23 cellular contexts compared by ENCODE assay signal in genomic region chr2:134020608-134021007, GRCh38.
DNase-seq lines count a peak whose midpoint lies in the region; ATAC-seq and TF ChIP-seq lines count a peak whose summit lies in the region.
"Had no signal": no experiment of that assay in that cellular context is flagged by ENCODE, and none has a peak within 500 bp of the region (broad histone marks: within the 10 kb centered on the region; RNA-seq: fewer than 3 reads in every experiment).

No MANE protein-coding gene starts in this region.

- H3K27ac ChIP-seq in upper lobe of right lung (no peak overlapping the region), colonic mucosa (no peak overlapping the region)
- H3K27ac ChIP-seq: C4-2B, dorsolateral prefrontal cortex, spleen, testis had no signal

- ATAC-seq in HG02885 (IDR thresholded peaks at IDR 0.05; ENCODE audit: poor library complexity, unreplicated experiment) (peak; percentile 49), T-cell (replicated peaks in 1 of 4) (peak in 3 of 4 experiments; percentile 23 to 57 (median 31)), upper lobe of right lung (peak; percentile 51), GM21360 (IDR thresholded peaks at IDR 0.05; ENCODE audit: unreplicated experiment) (no peak)
- ATAC-seq: GM23338, left cardiac atrium had no signal

- H3K9me3 ChIP-seq in upper lobe of right lung, result no peaks in the 10 kb centered on the region
- no peaks in the 10 kb centered on the region for H3K9me3 ChIP-seq in colonic mucosa
- H3K9me3 ChIP-seq: spleen, testis had no signal

- intact Hi-C loops in upper lobe of right lung (cut with DNase I) (no loop called here), colonic mucosa (cut with DNase I) (no loop called here)

- H3K9me3 Mint-ChIP-seq in T-cell, result no peaks in the 10 kb centered on the region
- H3K9me3 Mint-ChIP-seq: GM23338, IgD-negative memory B cell, mesothelial cell of epicardium had no signal

- H3K27me3 Mint-ChIP-seq in T-cell, result peaks cover 5 to 19% of the 10 kb centered on the region in 2 donors
- H3K27me3 Mint-ChIP-seq: IgD-negative memory B cell had no signal

- H3K4me3 ChIP-seq in upper lobe of right lung (no peak overlapping the region), colonic mucosa (no peak overlapping the region)
- H3K4me3 ChIP-seq: dorsolateral prefrontal cortex, GM23338, spleen, testis had no signal

- CTCF ChIA-PET in T-cell (lab: Charles Lee), result interaction anchor here in 1 of 2 donors (0.5 kb wide), 1 partner anchor 11 kb away, joined by 3 read pairs; no protein-coding TSS in a partner anchor

- no peak overlapping the region for H3K9ac ChIP-seq in colonic mucosa (ENCODE audit: low read depth in 2 of 2, low read length in 2 of 2)

- no peaks in the 10 kb centered on the region for H3K27me3 ChIP-seq in upper lobe of right lung
- H3K27me3 ChIP-seq in colonic mucosa, result no peaks in the 10 kb centered on the region
- H3K27me3 ChIP-seq: dorsolateral prefrontal cortex, testis had no signal

- peak; percentile 42 for DNase-seq in NOMO-1 treated with DMSO at 0.1 percent for 48 hours (lab: John Stamatoyannopoulos, UW; ENCODE audit: unreplicated experiment)
- no peak for DNase-seq in NOMO-1 treated with dmso at 0.1 percent for 144 hours (lab: John Stamatoyannopoulos, UW; ENCODE audit: unreplicated experiment)
- no peak for DNase-seq in T-cell
- DNase-seq in upper lobe of right lung, result no peak
- no peak for DNase-seq in colonic mucosa
- no peak for DNase-seq in stimulated activated CD4-positive, alpha-beta T cell treated with anti-CD3 and anti-CD28 coated beads, Interleukin-2, amount 100 ng/mL, for 48 hours
- DNase-seq: 8988T; activated CD8-positive, alpha-beta memory T cell treated with anti-CD3 and anti-CD28 coated beads, Interleukin-2, amount 50 U/mL, for 4 hours; activated effector memory CD4-positive, alpha-beta T cell treated with Interleukin-2 at 50 U/mL for 16 hours; DMS79 treated with DMSO at 0.1 percent for 48 hours; dorsolateral prefrontal cortex; left cardiac atrium; NCI-H1048; NCI-H2081 treated with DMSO at 0.1 percent for 48 hours; NCI-H510A treated with DMSO at 0.1 percent for 48 hours; spleen; testis had no signal

- no peak for TF ChIP-seq CTCF in upper lobe of right lung (IDR thresholded peaks at IDR 0.05)
- TF ChIP-seq CTCF in colonic mucosa (IDR thresholded peaks at IDR 0.05), result no peak

- H3K4me1 ChIP-seq in upper lobe of right lung (no peaks in the 10 kb centered on the region), colonic mucosa (no peaks in the 10 kb centered on the region)
- H3K4me1 ChIP-seq: testis had no signal

- no peak overlapping the region for H3K4me3 Mint-ChIP-seq in T-cell
- H3K4me3 Mint-ChIP-seq: GM23338, mesothelial cell of epicardium had no signal

- H3K27ac Mint-ChIP-seq in T-cell, result no peak overlapping the region
- H3K27ac Mint-ChIP-seq: GM23338, IgD-negative memory B cell, mesothelial cell of epicardium had no signal

- H3K4me1 Mint-ChIP-seq in T-cell, result peaks cover 15 to 24% (median 16%) of the 10 kb centered on the region in 3 donors
- H3K4me1 Mint-ChIP-seq: mesothelial cell of epicardium had no signal

- POLR2A ChIA-PET in T-cell (lab: Charles Lee), result no interaction called here

- no peaks in the 10 kb centered on the region for H3K36me3 ChIP-seq in upper lobe of right lung
- H3K36me3 ChIP-seq in colonic mucosa, result no peaks in the 10 kb centered on the region
- H3K36me3 ChIP-seq: spleen had no signal

- H3K36me3 Mint-ChIP-seq in T-cell, result no peaks in the 10 kb centered on the region
- H3K36me3 Mint-ChIP-seq: mesothelial cell of epicardium had no signal
